17 cellular contexts compared by ENCODE assay signal in genomic region chr6:6179858-6180257, GRCh38.
"Had no signal": no experiment of that assay in that cellular context is flagged by ENCODE, and none has a peak within 500 bp of the region (broad histone marks: within the 10 kb centered on the region; RNA-seq: fewer than 3 reads in every experiment).

No MANE protein-coding gene starts in this region.

- H3K4me1 ChIP-seq: esophagus muscularis mucosa had no signal

- DNase-seq: activated CD8-positive, alpha-beta memory T cell treated with anti-CD3 and anti-CD28 coated beads, Interleukin-2, amount 50 U/mL, for 4 hours; activated CD8-positive, alpha-beta T cell treated with anti-CD3 and anti-CD28 coated beads for 36 hours; activated naive CD8-positive, alpha-beta T cell treated with anti-CD3 and anti-CD28 coated beads, Interleukin-2, amount 10 ng/mL, durations not matched to agents 7 days and 5 days; activated T-cell treated with anti-CD3 and anti-CD28 coated beads, Interleukin-2, amount 50 U/mL, for 72 hours; anterior cingulate cortex; mammary epithelial cell; stimulated activated CD4-positive, alpha-beta T cell treated with anti-CD3 and anti-CD28 coated beads, Interleukin-15, amount 100 ng/mL, for 24 hours; stimulated activated CD4-positive, alpha-beta T cell treated with anti-CD3 and anti-CD28 coated beads, Interleukin-4, amount 100 ng/mL, for 24 hours; T-helper 9 cell had no signal

- H3K9me3 Mint-ChIP-seq: activated CD8-positive, alpha-beta T cell treated with anti-CD3 and anti-CD28 coated beads for 36 hours; activated naive CD8-positive, alpha-beta T cell treated with anti-CD3 and anti-CD28 coated beads, Interleukin-2, amount 10 ng/mL, durations not matched to agents 7 days and 5 days; activated T-cell treated with anti-CD3 and anti-CD28 coated beads, Interleukin-2, amount 50 U/mL, for 72 hours had no signal

- H3K36me3 ChIP-seq: esophagus muscularis mucosa, thoracic aorta had no signal

- H3K27ac ChIP-seq: dorsolateral prefrontal cortex, esophagus muscularis mucosa, thoracic aorta had no signal

- H3K9me3 ChIP-seq: esophagus muscularis mucosa, thoracic aorta had no signal

- H3K4me3 Mint-ChIP-seq: activated CD8-positive, alpha-beta T cell treated with anti-CD3 and anti-CD28 coated beads for 36 hours; activated naive CD8-positive, alpha-beta T cell treated with anti-CD3 and anti-CD28 coated beads, Interleukin-2, amount 10 ng/mL, durations not matched to agents 7 days and 5 days; activated T-cell treated with anti-CD3 and anti-CD28 coated beads, Interleukin-2, amount 50 U/mL, for 72 hours; nephron; stimulated activated naive CD8-positive, alpha-beta T cell treated with anti-CD3 and anti-CD28 coated beads, Interleukin-15, Interleukin-2, amounts not matched to agents 100 ng/mL and 50 ng/mL, for 24 hours had no signal

- H3K4me3 ChIP-seq: dorsolateral prefrontal cortex, esophagus muscularis mucosa, thoracic aorta had no signal

- H3K36me3 Mint-ChIP-seq: activated naive CD8-positive, alpha-beta T cell treated with anti-CD3 and anti-CD28 coated beads, Interleukin-2, amount 10 ng/mL, durations not matched to agents 7 days and 5 days had no signal

- FAIRE-seq: endometrium, islet of Langerhans had no signal

- H3K4me1 Mint-ChIP-seq: activated naive CD8-positive, alpha-beta T cell treated with anti-CD3 and anti-CD28 coated beads, Interleukin-2, amount 10 ng/mL, durations not matched to agents 7 days and 5 days had no signal

- ATAC-seq: activated CD8-positive, alpha-beta T cell treated with anti-CD3 and anti-CD28 coated beads for 36 hours; activated T-cell treated with anti-CD3 and anti-CD28 coated beads, Interleukin-2, amount 50 U/mL, for 72 hours; left lobe of liver had no signal

- H3K27ac Mint-ChIP-seq: activated CD8-positive, alpha-beta T cell treated with anti-CD3 and anti-CD28 coated beads for 36 hours; activated naive CD8-positive, alpha-beta T cell treated with anti-CD3 and anti-CD28 coated beads, Interleukin-2, amount 10 ng/mL, durations not matched to agents 7 days and 5 days; activated T-cell treated with anti-CD3 and anti-CD28 coated beads, Interleukin-2, amount 50 U/mL, for 72 hours; stimulated activated naive CD8-positive, alpha-beta T cell treated with anti-CD3 and anti-CD28 coated beads, Interleukin-15, Interleukin-2, amounts not matched to agents 100 ng/mL and 50 ng/mL, for 24 hours had no signal
